In genomic region chr3:42501681-42502428, GRCh38 we compare ENCODE assay signal across 8 cellular contexts. TPM values are rescaled to one million over a fixed set of nuclear protein-coding genes. Genes with fewer than 3 reads are reported as not detected.
DNase-seq lines count a peak whose midpoint lies in the region; ATAC-seq lines count a peak whose summit lies in the region.

No MANE protein-coding gene starts in this region.

- in situ Hi-C loops in HAP-1 (cut with MboI; ENCODE audit: low sequenced_read_pairs), result no loop called here

- H3K4me3 ChIP-seq in HAP-1, result peak overlapping the region; percentile 20
- H3K4me3 ChIP-seq in subcutaneous abdominal adipose tissue (ENCODE audit: low read depth in 1 of 5, low read length in 5 of 5), result peak overlapping the region; percentile 54 to 67 (median 65)

- H3K27me3 Mint-ChIP-seq in activated T-cell treated with anti-CD3 and anti-CD28 coated beads, Interleukin-2, amount 50 U/mL, for 4 hours (ENCODE audit: low read depth), result peaks cover 26% of the 10 kb centered on the region
- peaks cover 42 to 48% of the 10 kb centered on the region in 2 donors for H3K27me3 Mint-ChIP-seq in natural killer cell treated with Interleukin-12 subunit alpha and Interleukin-12 subunit beta and Interleukin-15 and Interleukin-18, amount 100 ng/mL, for 72 hours

- peaks cover 4% of the 10 kb centered on the region; the same call in 1 of the 2 replicates for H3K4me1 ChIP-seq in HAP-1
- H3K4me1 ChIP-seq in subcutaneous abdominal adipose tissue (ENCODE audit: control insufficient read depth in 5 of 5, insufficient read depth in 5 of 5, low read length in 5 of 5), result peaks cover 5 to 45% (median 25%) of the 10 kb centered on the region in 5 donors

- peak overlapping the region; percentile 80 for H3K4me3 Mint-ChIP-seq in activated T-cell treated with anti-CD3 and anti-CD28 coated beads, Interleukin-2, amount 50 U/mL, for 4 hours
- H3K4me3 Mint-ChIP-seq in natural killer cell treated with Interleukin-12 subunit alpha and Interleukin-12 subunit beta and Interleukin-15 and Interleukin-18, amount 100 ng/mL, for 72 hours, result peak overlapping the region; percentile 94

- H3K4me1 Mint-ChIP-seq in activated T-cell treated with anti-CD3 and anti-CD28 coated beads, Interleukin-2, amount 50 U/mL, for 4 hours (ENCODE audit: low read depth), result peaks cover 34% of the 10 kb centered on the region
- H3K4me1 Mint-ChIP-seq in natural killer cell treated with Interleukin-12 subunit alpha and Interleukin-12 subunit beta and Interleukin-15 and Interleukin-18, amount 100 ng/mL, for 72 hours (ENCODE audit: low read depth in 2 of 2), result peaks cover 10 to 13% of the 10 kb centered on the region in 2 donors

- no peaks in the 10 kb centered on the region for H3K36me3 Mint-ChIP-seq in activated T-cell treated with anti-CD3 and anti-CD28 coated beads, Interleukin-2, amount 50 U/mL, for 4 hours (ENCODE audit: insufficient read depth)
- H3K36me3 Mint-ChIP-seq in natural killer cell treated with Interleukin-12 subunit alpha and Interleukin-12 subunit beta and Interleukin-15 and Interleukin-18, amount 100 ng/mL, for 72 hours, result no peaks in the 10 kb centered on the region

- H3K27ac Mint-ChIP-seq in natural killer cell treated with Interleukin-12 subunit alpha and Interleukin-12 subunit beta and Interleukin-15 and Interleukin-18, amount 100 ng/mL, for 72 hours, result no peak overlapping the region

- peak; percentile 56 to 66 for ATAC-seq in activated T-cell treated with anti-CD3 and anti-CD28 coated beads, Interleukin-2, amount 50 U/mL, for 4 hours
- ATAC-seq in natural killer cell treated with Interleukin-12 subunit alpha and Interleukin-12 subunit beta and Interleukin-15 and Interleukin-18, amount 100 ng/mL, for 72 hours, result peak; percentile 38 to 58

- H3K9me3 ChIP-seq in HAP-1 (no peaks in the 10 kb centered on the region), subcutaneous abdominal adipose tissue (ENCODE audit: control insufficient read depth in 5 of 5, low read length in 5 of 5) (no peaks in the 10 kb centered on the region)

- H3K27me3 ChIP-seq in HAP-1 (ENCODE audit: low read depth) (peaks cover 32% of the 10 kb centered on the region), subcutaneous abdominal adipose tissue (ENCODE audit: control insufficient read depth in 5 of 5, insufficient read depth in 4 of 5, low read length in 5 of 5) (peaks cover 0 to 33% (median 27%) of the 10 kb centered on the region in 5 donors)

- H3K27ac ChIP-seq in subcutaneous abdominal adipose tissue (ENCODE audit: low read depth, low read length), result no peak overlapping the region

- H3K36me3 ChIP-seq in HAP-1 (replicated peaks) (no peaks in the 10 kb centered on the region), subcutaneous abdominal adipose tissue (ENCODE audit: control insufficient read depth in 5 of 5, insufficient read depth in 5 of 5, low read length in 5 of 5) (no peaks in the 10 kb centered on the region)

- H3K9ac ChIP-seq in subcutaneous abdominal adipose tissue (ENCODE audit: low read length in 5 of 5), result peak overlapping the region in 2 of 5 donors; percentile 31 to 56

- no peaks in the 10 kb centered on the region for H3K9me3 Mint-ChIP-seq in activated T-cell treated with anti-CD3 and anti-CD28 coated beads, Interleukin-2, amount 50 U/mL, for 4 hours
- no peaks in the 10 kb centered on the region for H3K9me3 Mint-ChIP-seq in natural killer cell treated with Interleukin-12 subunit alpha and Interleukin-12 subunit beta and Interleukin-15 and Interleukin-18, amount 100 ng/mL, for 72 hours

- DNase-seq in ELF-1 (ENCODE audit: low read depth, low spot score) (peak; percentile 77), HAP-1 (ENCODE audit: low spot score in 2 of 2) (peak in 1 of 2 experiments; percentile 55), NCI-H748 treated with DMSO at 0.1 percent for 48 hours (lab: John Stamatoyannopoulos, UW) (peak; percentile 1), fibroblast of gingiva (ENCODE audit: low read depth) (peak; percentile 19), LoVo (ENCODE audit: low spot score) (no peak)
- DNase-seq in activated T-cell treated with anti-CD3 and anti-CD28 coated beads, Interleukin-2, amount 50 U/mL, for 4 hours, result peak; percentile 55
- DNase-seq in natural killer cell treated with Interleukin-12 subunit alpha and Interleukin-12 subunit beta and Interleukin-15 and Interleukin-18, amount 100 ng/mL, for 72 hours (ENCODE audit: low spot score), result no peak

RNA-seq across cellular contexts. Expression of gene VIPR1, which starts 0.6 kb away (rescaled TPM):
- total RNA-seq in activated T-cell treated with anti-CD3 and anti-CD28 coated beads, Interleukin-2, amount 50 U/mL, for 4 hours, result 1 to 10 TPM; 2.2 to 4.7 (median 4.6) TPM
- under 1 TPM in 1 of 2 donors, not detected in 1; 0.69 TPM for total RNA-seq in natural killer cell treated with Interleukin-12 subunit alpha and Interleukin-12 subunit beta and Interleukin-15 and Interleukin-18, amount 100 ng/mL, for 72 hours

Comparison
In these comparisons a context has a peak if more than half of its experiments do, and no peak if none do; other contexts are left out.
1. DNase-seq: peak in ELF-1 (single experiment), NCI-H748 treated with DMSO at 0.1 percent for 48 hours (single experiment), activated T-cell treated with anti-CD3 and anti-CD28 coated beads, Interleukin-2, amount 50 U/mL, for 4 hours (single experiment) and fibroblast of gingiva (single experiment); none in natural killer cell treated with Interleukin-12 subunit alpha and Interleukin-12 subunit beta and Interleukin-15 and Interleukin-18, amount 100 ng/mL, for 72 hours (single experiment) and LoVo (single experiment).